1 cellular context compared by ENCODE assay signal in genomic region chr7:46651561-46652088, GRCh38.
A peak's percentile ranks its signal among the peaks of the same experiment; 100 is the strongest.
TF ChIP-seq lines count a peak whose summit lies in the region.

No MANE protein-coding gene starts in this region.

TF ChIP-seq in GM12878, 131 proteins besides CTCF, POLR2A, EP300 and RAD21 (continued from another document and continues in another):
- TF ChIP-seq ZBTB40 (IDR thresholded peaks at IDR 0.05; ENCODE audit: borderline replicate concordance) (no peak), USF1 (IDR thresholded peaks at IDR 0.05; ENCODE audit: borderline replicate concordance, extremely low read length, insufficient read depth, low read depth, low read length) (no peak), NRF1 (conservative IDR thresholded peaks at IDR 0.05; ENCODE audit: low read depth, low read length) (no peak), PBX3 (IDR thresholded peaks at IDR 0.05; ENCODE audit: insufficient replicate concordance, low read depth, low read length) (no peak), RB1 (IDR thresholded peaks at IDR 0.05; ENCODE audit: borderline replicate concordance) (no peak), CHD2 (IDR thresholded peaks at IDR 0.05; ENCODE audit: borderline replicate concordance, low read depth, low read length) (no peak), BMI1 (IDR thresholded peaks at IDR 0.05; ENCODE audit: borderline replicate concordance) (no peak; the same call in 1 of the 2 replicates), JUNB (IDR thresholded peaks at IDR 0.05) (peak; percentile 43; the same call in 1 of the 2 replicates), NKRF (conservative IDR thresholded peaks at IDR 0.05) (0 out of 2 replicates have a peak, but pooled peaks have one; percentile 34), ZBTB11 (CRISPR knock-in tag; IDR thresholded peaks at IDR 0.05) (no peak), EED (IDR thresholded peaks at IDR 0.05; ENCODE audit: low read depth) (no peak), CBX3 (IDR thresholded peaks at IDR 0.05; ENCODE audit: borderline replicate concordance, low read depth) (no peak), SPI1 (IDR thresholded peaks at IDR 0.05; ENCODE audit: borderline replicate concordance, insufficient read depth, low read depth, low read length) (no peak), PRDM15 (CRISPR knock-in tag; IDR thresholded peaks at IDR 0.05) (no peak), IRF3 (IDR thresholded peaks at IDR 0.05) (no peak), TCF12 (IDR thresholded peaks at IDR 0.05; ENCODE audit: low read depth, low read length) (no peak), CHD4 (IDR thresholded peaks at IDR 0.05) (no peak), ZNF207 (IDR thresholded peaks at IDR 0.05; ENCODE audit: borderline replicate concordance) (no peak), NFIC (IDR thresholded peaks at IDR 0.05; ENCODE audit: low read depth, low read length) (no peak), BCLAF1 (IDR thresholded peaks at IDR 0.05) (no peak), ATF7 (IDR thresholded peaks at IDR 0.05; ENCODE audit: low read depth) (peak; percentile 35; the same call in 1 of the 2 replicates), RBBP5 (conservative IDR thresholded peaks at IDR 0.05) (no peak), BACH1 (IDR thresholded peaks at IDR 0.05; ENCODE audit: borderline replicate concordance) (peak; percentile 72; the same call in 1 of the 2 replicates), MTA2 (IDR thresholded peaks at IDR 0.05; ENCODE audit: low read depth) (no peak), CEBPZ (IDR thresholded peaks at IDR 0.05; ENCODE audit: low read depth, low read length) (no peak), BCL3 (IDR thresholded peaks at IDR 0.05; ENCODE audit: borderline replicate concordance, insufficient read depth, low read depth, low read length, poor library complexity, severe bottlenecking) (no peak)
